1 cellular context compared by ENCODE assay signal in the genomic region with DNA sequence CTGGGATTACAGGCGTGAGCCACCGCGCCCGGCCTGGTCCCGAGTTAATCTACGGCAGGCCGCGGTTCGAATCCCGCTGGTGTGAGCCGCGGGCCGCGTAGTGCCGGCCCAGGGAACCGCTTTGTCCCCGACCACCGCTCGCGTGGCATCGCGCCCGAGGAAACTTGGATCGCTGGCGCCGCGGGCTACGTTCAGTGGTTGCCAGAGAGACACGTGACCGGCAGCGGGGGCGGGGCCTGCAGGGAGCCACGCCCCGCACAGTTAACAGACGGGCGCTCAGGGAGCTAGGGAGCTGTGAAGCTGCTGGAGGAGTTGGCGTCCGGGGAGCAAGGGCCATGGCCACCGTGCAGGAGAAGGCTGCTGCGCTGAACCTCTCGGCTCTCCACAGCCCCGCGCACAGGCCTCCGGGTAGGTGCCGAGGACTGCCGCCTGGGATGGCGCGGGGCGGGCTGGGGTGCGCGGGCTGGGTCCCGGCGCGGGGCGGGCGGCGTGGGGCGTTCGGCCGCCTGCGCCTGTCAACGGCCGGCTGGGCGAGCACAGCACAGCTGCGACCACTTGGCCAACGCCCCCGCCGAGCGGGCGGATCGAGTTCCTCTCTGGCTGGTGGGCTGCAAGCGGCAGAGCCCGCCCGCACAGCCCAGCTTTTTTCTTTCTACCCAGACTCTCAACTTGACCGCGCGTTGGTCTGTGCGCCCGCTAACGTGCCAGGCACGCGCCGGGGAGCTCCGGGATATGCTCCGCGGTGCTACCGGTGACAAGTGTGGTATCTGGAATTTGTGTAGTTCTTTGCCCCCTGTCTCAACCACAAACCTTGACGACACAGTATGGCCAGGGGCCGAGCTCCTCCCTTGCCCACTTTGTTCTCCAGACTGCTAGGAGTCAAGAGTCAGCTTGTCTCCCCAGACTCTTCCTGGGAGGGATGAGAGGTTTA.
TF ChIP-seq lines count a peak whose summit lies in the region.

Gene DEPDC7 (plus strand): TSS at position 258 of the 931 bp plus-strand sequence. CDS start 78 bp downstream, at position 336.

TF ChIP-seq in HepG2, 621 proteins besides CTCF, POLR2A, EP300 and RAD21 (continued from another document and continues in another):
- no peak for TF ChIP-seq MBD4 (IDR thresholded peaks at IDR 0.05; ENCODE audit: borderline replicate concordance, low read length)
- TF ChIP-seq HOXD1 (CRISPR knock-in tag; IDR thresholded peaks at IDR 0.05), result peak; percentile 86
- TF ChIP-seq CENPX (CRISPR knock-in tag; IDR thresholded peaks at IDR 0.05), result no peak
- no peak for TF ChIP-seq ZNF746 (CRISPR knock-in tag; IDR thresholded peaks at IDR 0.05)
- TF ChIP-seq ZFP1 (CRISPR knock-in tag; IDR thresholded peaks at IDR 0.05), result no peak
- peak; percentile 47; the same call in 1 of the 2 replicates for TF ChIP-seq KLF11 (CRISPR knock-in tag; IDR thresholded peaks at IDR 0.05)
- TF ChIP-seq KLF16 (CRISPR knock-in tag; IDR thresholded peaks at IDR 0.05), result 0 out of 4 replicates have a peak, but pooled peaks of 1 of the 2 experiments have one; percentile 48
- TF ChIP-seq ZSCAN21 (CRISPR knock-in tag; IDR thresholded peaks at IDR 0.05; ENCODE audit: borderline replicate concordance), result peak; percentile 68
- TF ChIP-seq ATF7-NPFF (CRISPR knock-in tag; IDR thresholded peaks at IDR 0.05; ENCODE audit: low read depth), result 0 out of 2 replicates have a peak, but pooled peaks have one; percentile 57
- TF ChIP-seq, protein P1, sequence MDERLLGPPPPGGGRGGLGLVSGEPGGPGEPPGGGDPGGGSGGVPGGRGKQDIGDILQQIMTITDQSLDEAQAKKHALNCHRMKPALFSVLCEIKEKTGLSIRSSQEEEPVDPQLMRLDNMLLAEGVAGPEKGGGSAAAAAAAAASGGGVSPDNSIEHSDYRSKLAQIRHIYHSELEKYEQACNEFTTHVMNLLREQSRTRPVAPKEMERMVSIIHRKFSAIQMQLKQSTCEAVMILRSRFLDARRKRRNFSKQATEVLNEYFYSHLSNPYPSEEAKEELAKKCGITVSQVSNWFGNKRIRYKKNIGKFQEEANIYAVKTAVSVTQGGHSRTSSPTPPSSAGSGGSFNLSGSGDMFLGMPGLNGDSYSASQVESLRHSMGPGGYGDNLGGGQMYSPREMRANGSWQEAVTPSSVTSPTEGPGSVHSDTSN (CRISPR knock-in tag; IDR thresholded peaks at IDR 0.05), result no peak
- no peak for TF ChIP-seq REL (CRISPR knock-in tag; conservative IDR thresholded peaks at IDR 0.05)
- TF ChIP-seq ZNF749 (CRISPR knock-in tag; IDR thresholded peaks at IDR 0.05; ENCODE audit: borderline replicate concordance), result peak; percentile 55
- TF ChIP-seq SP2 (CRISPR knock-in tag; IDR thresholded peaks at IDR 0.05), result no peak
- TF ChIP-seq ARHGAP35 (CRISPR knock-in tag; IDR thresholded peaks at IDR 0.05; ENCODE audit: borderline replicate concordance), result 0 out of 2 replicates have a peak, but pooled peaks have one; percentile 72
- peak; percentile 4; the same call in 1 of the 2 replicates for TF ChIP-seq ZNF138 (CRISPR knock-in tag; IDR thresholded peaks at IDR 0.05; ENCODE audit: low read depth)
- TF ChIP-seq MNT (IDR thresholded peaks at IDR 0.05), result peak; percentile 62
- no peak for TF ChIP-seq ZNF562 (CRISPR knock-in tag; IDR thresholded peaks at IDR 0.05; ENCODE audit: borderline replicate concordance)
- TF ChIP-seq ZNF557 (CRISPR knock-in tag; IDR thresholded peaks at IDR 0.05), result 0 out of 2 replicates have a peak, but pooled peaks have one; percentile 5
- TF ChIP-seq ZNF292 (CRISPR knock-in tag; IDR thresholded peaks at IDR 0.05; ENCODE audit: borderline replicate concordance, low read depth), result peak; percentile 70; the same call in 1 of the 2 replicates
- no peak; the same call in 1 of the 2 replicates for TF ChIP-seq ZNF639 (CRISPR knock-in tag; conservative IDR thresholded peaks at IDR 0.05)
- TF ChIP-seq BRF2 (CRISPR knock-in tag; IDR thresholded peaks at IDR 0.05), result peak; percentile 89; the same call in 1 of the 2 replicates
- TF ChIP-seq, protein P2, sequence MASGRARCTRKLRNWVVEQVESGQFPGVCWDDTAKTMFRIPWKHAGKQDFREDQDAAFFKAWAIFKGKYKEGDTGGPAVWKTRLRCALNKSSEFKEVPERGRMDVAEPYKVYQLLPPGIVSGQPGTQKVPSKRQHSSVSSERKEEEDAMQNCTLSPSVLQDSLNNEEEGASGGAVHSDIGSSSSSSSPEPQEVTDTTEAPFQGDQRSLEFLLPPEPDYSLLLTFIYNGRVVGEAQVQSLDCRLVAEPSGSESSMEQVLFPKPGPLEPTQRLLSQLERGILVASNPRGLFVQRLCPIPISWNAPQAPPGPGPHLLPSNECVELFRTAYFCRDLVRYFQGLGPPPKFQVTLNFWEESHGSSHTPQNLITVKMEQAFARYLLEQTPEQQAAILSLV (CRISPR knock-in tag; IDR thresholded peaks at IDR 0.05; ENCODE audit: borderline replicate concordance), result 0 out of 2 replicates have a peak, but pooled peaks have one; percentile 26
- TF ChIP-seq ZNF431 (CRISPR knock-in tag; IDR thresholded peaks at IDR 0.05; ENCODE audit: borderline replicate concordance, low read depth), result no peak
- TF ChIP-seq NCOA5 (CRISPR knock-in tag; IDR thresholded peaks at IDR 0.05), result no peak
- peak; percentile 59; the same call in 1 of the 2 replicates for TF ChIP-seq GATAD1 (CRISPR knock-in tag; IDR thresholded peaks at IDR 0.05)
- no peak for TF ChIP-seq ZNF383 (CRISPR knock-in tag; IDR thresholded peaks at IDR 0.05; ENCODE audit: borderline replicate concordance)
- TF ChIP-seq ZNF326 (CRISPR knock-in tag; IDR thresholded peaks at IDR 0.05; ENCODE audit: borderline replicate concordance), result no peak
- TF ChIP-seq ZNF558 (CRISPR knock-in tag; IDR thresholded peaks at IDR 0.05; ENCODE audit: borderline replicate concordance), result peak; percentile 80; the same call in 1 of the 2 replicates
- no peak for TF ChIP-seq KLF15 (CRISPR knock-in tag; IDR thresholded peaks at IDR 0.05; ENCODE audit: borderline replicate concordance)
- TF ChIP-seq GPBP1L1 (CRISPR knock-in tag; IDR thresholded peaks at IDR 0.05), result no peak
- TF ChIP-seq ZNF18 (CRISPR knock-in tag; IDR thresholded peaks at IDR 0.05; ENCODE audit: insufficient replicate concordance), result no peak
- TF ChIP-seq SNAPC2 (CRISPR knock-in tag; IDR thresholded peaks at IDR 0.05), result no peak
- peak; percentile 46; the same call in 1 of the 2 replicates for TF ChIP-seq ZNF20 (CRISPR knock-in tag; IDR thresholded peaks at IDR 0.05)
- peak; percentile 21; the same call in 1 of the 2 replicates for TF ChIP-seq GFI1 (CRISPR knock-in tag; IDR thresholded peaks at IDR 0.05; ENCODE audit: borderline replicate concordance)
- TF ChIP-seq, protein P3, sequence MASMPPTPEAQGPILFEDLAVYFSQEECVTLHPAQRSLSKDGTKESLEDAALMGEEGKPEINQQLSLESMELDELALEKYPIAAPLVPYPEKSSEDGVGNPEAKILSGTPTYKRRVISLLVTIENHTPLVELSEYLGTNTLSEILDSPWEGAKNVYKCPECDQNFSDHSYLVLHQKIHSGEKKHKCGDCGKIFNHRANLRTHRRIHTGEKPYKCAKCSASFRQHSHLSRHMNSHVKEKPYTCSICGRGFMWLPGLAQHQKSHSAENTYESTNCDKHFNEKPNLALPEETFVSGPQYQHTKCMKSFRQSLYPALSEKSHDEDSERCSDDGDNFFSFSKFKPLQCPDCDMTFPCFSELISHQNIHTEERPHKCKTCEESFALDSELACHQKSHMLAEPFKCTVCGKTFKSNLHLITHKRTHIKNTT (CRISPR knock-in tag; IDR thresholded peaks at IDR 0.05), result no peak
- TF ChIP-seq MTF1 (CRISPR knock-in tag; IDR thresholded peaks at IDR 0.05), result no peak
- peak; percentile 93 for TF ChIP-seq ZFX (CRISPR knock-in tag; IDR thresholded peaks at IDR 0.05; ENCODE audit: low read depth)
- no peak for TF ChIP-seq SP1 (IDR thresholded peaks at IDR 0.05)
- peak; percentile 90 for TF ChIP-seq SP1 (CRISPR knock-in tag; IDR thresholded peaks at IDR 0.05)
- TF ChIP-seq U2AF2 (IDR thresholded peaks at IDR 0.05; ENCODE audit: low read depth, low read length), result no peak
- TF ChIP-seq MTA1 (CRISPR knock-in tag; IDR thresholded peaks at IDR 0.05; ENCODE audit: borderline replicate concordance), result peak; percentile 44; the same call in 1 of the 2 replicates
- TF ChIP-seq, protein P4, sequence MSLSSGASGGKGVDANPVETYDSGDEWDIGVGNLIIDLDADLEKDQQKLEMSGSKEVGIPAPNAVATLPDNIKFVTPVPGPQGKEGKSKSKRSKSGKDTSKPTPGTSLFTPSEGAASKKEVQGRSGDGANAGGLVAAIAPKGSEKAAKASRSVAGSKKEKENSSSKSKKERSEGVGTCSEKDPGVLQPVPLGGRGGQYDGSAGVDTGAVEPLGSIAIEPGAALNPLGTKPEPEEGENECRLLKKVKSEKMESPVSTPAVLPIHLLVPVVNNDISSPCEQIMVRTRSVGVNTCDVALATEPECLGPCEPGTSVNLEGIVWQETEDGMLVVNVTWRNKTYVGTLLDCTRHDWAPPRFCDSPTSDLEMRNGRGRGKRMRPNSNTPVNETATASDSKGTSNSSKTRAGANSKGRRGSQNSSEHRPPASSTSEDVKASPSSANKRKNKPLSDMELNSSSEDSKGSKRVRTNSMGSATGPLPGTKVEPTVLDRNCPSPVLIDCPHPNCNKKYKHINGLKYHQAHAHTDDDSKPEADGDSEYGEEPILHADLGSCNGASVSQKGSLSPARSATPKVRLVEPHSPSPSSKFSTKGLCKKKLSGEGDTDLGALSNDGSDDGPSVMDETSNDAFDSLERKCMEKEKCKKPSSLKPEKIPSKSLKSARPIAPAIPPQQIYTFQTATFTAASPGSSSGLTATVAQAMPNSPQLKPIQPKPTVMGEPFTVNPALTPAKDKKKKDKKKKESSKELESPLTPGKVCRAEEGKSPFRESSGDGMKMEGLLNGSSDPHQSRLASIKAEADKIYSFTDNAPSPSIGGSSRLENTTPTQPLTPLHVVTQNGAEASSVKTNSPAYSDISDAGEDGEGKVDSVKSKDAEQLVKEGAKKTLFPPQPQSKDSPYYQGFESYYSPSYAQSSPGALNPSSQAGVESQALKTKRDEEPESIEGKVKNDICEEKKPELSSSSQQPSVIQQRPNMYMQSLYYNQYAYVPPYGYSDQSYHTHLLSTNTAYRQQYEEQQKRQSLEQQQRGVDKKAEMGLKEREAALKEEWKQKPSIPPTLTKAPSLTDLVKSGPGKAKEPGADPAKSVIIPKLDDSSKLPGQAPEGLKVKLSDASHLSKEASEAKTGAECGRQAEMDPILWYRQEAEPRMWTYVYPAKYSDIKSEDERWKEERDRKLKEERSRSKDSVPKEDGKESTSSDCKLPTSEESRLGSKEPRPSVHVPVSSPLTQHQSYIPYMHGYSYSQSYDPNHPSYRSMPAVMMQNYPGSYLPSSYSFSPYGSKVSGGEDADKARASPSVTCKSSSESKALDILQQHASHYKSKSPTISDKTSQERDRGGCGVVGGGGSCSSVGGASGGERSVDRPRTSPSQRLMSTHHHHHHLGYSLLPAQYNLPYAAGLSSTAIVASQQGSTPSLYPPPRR (CRISPR knock-in tag; IDR thresholded peaks at IDR 0.05; ENCODE audit: borderline replicate concordance), result no peak
- TF ChIP-seq BCL6 (CRISPR knock-in tag; IDR thresholded peaks at IDR 0.05), result peak; percentile 18; the same call in 1 of the 2 replicates
